Comparison of ENCODE assay signal across 25 cellular contexts in genomic region chr11:12882670-12883069, GRCh38.
"Had no signal": no experiment of that assay in that cellular context is flagged by ENCODE, and none has a peak within 500 bp of the region (broad histone marks: within the 10 kb centered on the region; RNA-seq: fewer than 3 reads in every experiment).

No MANE protein-coding gene starts in this region.

- H3K27ac ChIP-seq: colonic mucosa, gastrocnemius medialis, left ventricle myocardium inferior, lower lobe of right lung, parathyroid adenoma, prostate gland, right lobe of liver, upper lobe of left lung, uterus had no signal

- H2AFZ ChIP-seq: parathyroid adenoma had no signal

- H3K36me3 ChIP-seq: colonic mucosa, prostate gland, uterus had no signal

- H3K4me1 ChIP-seq: colonic mucosa, lower lobe of right lung, parathyroid adenoma, prostate gland, right lobe of liver, upper lobe of left lung, uterus had no signal

- H3K9me3 Mint-ChIP-seq: endodermal cell; immature natural killer cell; memory B cell; naive thymus-derived CD4-positive, alpha-beta T cell; nephron progenitor cell; stimulated activated naive CD8-positive, alpha-beta T cell treated with anti-CD3 and anti-CD28 coated beads, Interleukin-15, amount 100 ng/mL, for 72 hours had no signal

- H3K4me1 Mint-ChIP-seq: immature natural killer cell; memory B cell; naive thymus-derived CD4-positive, alpha-beta T cell; stimulated activated naive B cell treated with anti-CD40 and anti-IgM and Interleukin-4, amounts not matched to agents 10 μg/mL and 1 μg/mL and 100 μg/mL, for 72 hours; stimulated activated naive CD8-positive, alpha-beta T cell treated with anti-CD3 and anti-CD28 coated beads, Interleukin-15, amount 100 ng/mL, for 72 hours had no signal

- ATAC-seq: gastrocnemius medialis; left cardiac atrium; lower lobe of right lung; naive thymus-derived CD4-positive, alpha-beta T cell; right lobe of liver; stimulated activated naive B cell treated with anti-CD40 and anti-IgM and Interleukin-4, amounts not matched to agents 10 μg/mL and 1 μg/mL and 100 μg/mL, for 72 hours; stimulated activated naive CD8-positive, alpha-beta T cell treated with anti-CD3 and anti-CD28 coated beads, Interleukin-15, amount 100 ng/mL, for 72 hours had no signal

- H3K36me3 Mint-ChIP-seq: immature natural killer cell; memory B cell; naive thymus-derived CD4-positive, alpha-beta T cell; stimulated activated naive B cell treated with anti-CD40 and anti-IgM and Interleukin-4, amounts not matched to agents 10 μg/mL and 1 μg/mL and 100 μg/mL, for 72 hours had no signal

- DNase-seq: colonic mucosa; dermis blood vessel endothelial cell; effector CD4-positive, alpha-beta T cell; endodermal cell; erythroblast; gastrocnemius medialis; glutamatergic neuron; immature natural killer cell; left cardiac atrium; left ventricle myocardium inferior; lower lobe of right lung; midbrain; naive thymus-derived CD4-positive, alpha-beta T cell; nephron progenitor cell; retina; right lobe of liver; stimulated activated CD4-positive, alpha-beta T cell treated with anti-CD3 and anti-CD28 coated beads, Interleukin-2, amount 100 ng/mL, for 24 hours; stimulated activated CD4-positive, alpha-beta T cell treated with anti-CD3 and anti-CD28 coated beads, Interleukin-4, amount 100 ng/mL, for 4 hours; stimulated activated naive B cell treated with anti-CD40 and anti-IgM and Interleukin-4, amounts not matched to agents 10 μg/mL and 1 μg/mL and 100 μg/mL, for 72 hours; stimulated activated naive CD8-positive, alpha-beta T cell treated with anti-CD3 and anti-CD28 coated beads, Interleukin-15, amount 100 ng/mL, for 72 hours; upper lobe of left lung; uterus had no signal

- H3K27ac Mint-ChIP-seq: endodermal cell; immature natural killer cell; memory B cell; naive thymus-derived CD4-positive, alpha-beta T cell; nephron progenitor cell; stimulated activated naive B cell treated with anti-CD40 and anti-IgM and Interleukin-4, amounts not matched to agents 10 μg/mL and 1 μg/mL and 100 μg/mL, for 72 hours; stimulated activated naive CD8-positive, alpha-beta T cell treated with anti-CD3 and anti-CD28 coated beads, Interleukin-15, amount 100 ng/mL, for 72 hours had no signal

- H3K4me3 ChIP-seq: colonic mucosa, gastrocnemius medialis, left ventricle myocardium inferior, lower lobe of right lung, prostate gland, right lobe of liver, upper lobe of left lung, uterus had no signal

- H3K79me2 ChIP-seq: parathyroid adenoma had no signal

- H3K4me3 Mint-ChIP-seq: endodermal cell; immature natural killer cell; memory B cell; naive thymus-derived CD4-positive, alpha-beta T cell; nephron progenitor cell; stimulated activated naive B cell treated with anti-CD40 and anti-IgM and Interleukin-4, amounts not matched to agents 10 μg/mL and 1 μg/mL and 100 μg/mL, for 72 hours; stimulated activated naive CD8-positive, alpha-beta T cell treated with anti-CD3 and anti-CD28 coated beads, Interleukin-15, amount 100 ng/mL, for 72 hours had no signal

- H3K9me3 ChIP-seq: colonic mucosa, gastrocnemius medialis, left ventricle myocardium inferior, lower lobe of right lung, prostate gland, right lobe of liver, upper lobe of left lung, uterus had no signal

- H3K27me3 ChIP-seq: colonic mucosa, gastrocnemius medialis, right lobe of liver, upper lobe of left lung, uterus had no signal
